8 cellular contexts compared by ENCODE assay signal in genomic region chr4:10107111-10108091, GRCh38. TPM values are rescaled to one million over a fixed set of nuclear protein-coding genes. Genes with fewer than 3 reads are reported as not detected.
DNase-seq lines count a peak whose midpoint lies in the region; ATAC-seq and TF ChIP-seq lines count a peak whose summit lies in the region.

No MANE protein-coding gene starts in this region.

- peaks cover 16% of the 10 kb centered on the region for H4K20me1 ChIP-seq in PC-3 (ENCODE audit: low read length)

- H3K4me1 ChIP-seq in PC-3 (ENCODE audit: insufficient read depth, low read length) = peaks cover 56% of the 10 kb centered on the region
- H3K4me1 ChIP-seq in duodenal mucosa (ENCODE audit: control insufficient read depth in 1 of 2, insufficient read depth in 2 of 2, low read length in 2 of 2) = peaks cover 75 to 83% of the 10 kb centered on the region in 2 donors

- peaks cover 96% of the 10 kb centered on the region for H3K79me2 ChIP-seq in PC-3 (ENCODE audit: low read length)

- H3K4me2 ChIP-seq in PC-3 (ENCODE audit: low read length) = peak overlapping the region; percentile 19

- intact Hi-C loops in PC-3 (cut with micrococcal nuclease) = no loop called here

- CTCF ChIA-PET in PC-3 (lab: Charles Lee) = no interaction called here

- DNase-seq in AG10803 (ENCODE audit: low read depth) = peak; percentile 29
- DNase-seq in PC-3 = peak; percentile 12
- no peak for DNase-seq in neural crest cell (ENCODE audit: low read depth, low spot score)
- no peak for DNase-seq in GM20000 (ENCODE audit: low spot score)
- DNase-seq in stimulated activated CD8-positive, alpha-beta memory T cell treated with anti-CD3 and anti-CD28 coated beads, Interleukin-4, amount 100 ng/mL, for 48 hours = no peak
- no peak for DNase-seq in HuH-7 (ENCODE audit: low spot score)

- H3K27ac ChIP-seq in PC-3 (ENCODE audit: low read length) (peak overlapping the region; percentile 82), duodenal mucosa (ENCODE audit: low read depth, low read length) (peak overlapping the region; percentile 30)

- TF ChIP-seq CTCF in AG10803 (conservative IDR thresholded peaks at IDR 0.05; ENCODE audit: low read length) (no peak), PC-3 (conservative IDR thresholded peaks at IDR 0.05; ENCODE audit: low read depth, low read length) (no peak), neural crest cell (conservative IDR thresholded peaks at IDR 0.05) (no peak), GM20000 (IDR thresholded peaks at IDR 0.05; ENCODE audit: extremely low read depth, missing control alignments) (no peak)

- peaks cover 4% of the 10 kb centered on the region for H3K36me3 Mint-ChIP-seq in neural crest cell (ENCODE audit: low read depth)

- no peak overlapping the region for H2AFZ ChIP-seq in PC-3 (ENCODE audit: low read length)

- H3K4me3 ChIP-seq in AG10803 (ENCODE audit: low read length) (no peak overlapping the region), PC-3 (ENCODE audit: low read length) (no peak overlapping the region), duodenal mucosa (ENCODE audit: low read depth in 1 of 2, low read length in 2 of 2) (no peak overlapping the region)

- no TSS peak for BruUV-seq in PC-3 (replicated peaks; lab: Mats Ljungman, UMichigan)

- no peak overlapping the region for H3K4me3 Mint-ChIP-seq in neural crest cell

- no peaks in the 10 kb centered on the region for H3K9me3 ChIP-seq in PC-3 (ENCODE audit: low read length)
- no peaks in the 10 kb centered on the region for H3K9me3 ChIP-seq in duodenal mucosa (ENCODE audit: control insufficient read depth in 1 of 2, low read length in 2 of 2)

- H3K27ac Mint-ChIP-seq in neural crest cell (ENCODE audit: unreplicated experiment) = peak overlapping the region; percentile 87

- H3K9me3 Mint-ChIP-seq in neural crest cell = no peaks in the 10 kb centered on the region

- ATAC-seq in PC-3 (peak; percentile 34), HG02885 (IDR thresholded peaks at IDR 0.05; ENCODE audit: poor library complexity, unreplicated experiment) (no peak)

- H3K27me3 ChIP-seq in PC-3 (ENCODE audit: low read length) (no peaks in the 10 kb centered on the region), duodenal mucosa (ENCODE audit: control insufficient read depth in 1 of 2, insufficient read depth in 2 of 2, low read length in 2 of 2) (no peaks in the 10 kb centered on the region)

- no peaks in the 10 kb centered on the region for H3K27me3 Mint-ChIP-seq in neural crest cell (ENCODE audit: low read depth)

- H3K9ac ChIP-seq in PC-3 (ENCODE audit: low read length) (peak overlapping the region; percentile 38; the same call in 1 of the 2 replicates), duodenal mucosa (ENCODE audit: low read depth in 1 of 2, low read length in 2 of 2) (no peak overlapping the region)

- no peaks in the 10 kb centered on the region for H3K9me2 ChIP-seq in PC-3 (replicated peaks; ENCODE audit: low read length)

- POLR2A ChIA-PET in PC-3 (lab: Charles Lee; ENCODE audit: unreplicated experiment) = interaction anchor here (0.6 to 1.1 kb wide), 2 partner anchors 9 to 491 kb away, joined by 4 to 6 read pairs; partner anchors contain the start of gene WDR1

- H3K36me3 ChIP-seq in PC-3 (ENCODE audit: low read depth, low read length) = peaks cover 10% of the 10 kb centered on the region
- peaks cover 39 to 71% of the 10 kb centered on the region in 2 donors for H3K36me3 ChIP-seq in duodenal mucosa (ENCODE audit: control insufficient read depth in 1 of 2, insufficient read depth in 2 of 2, low read length in 2 of 2)

- H3F3A ChIP-seq in PC-3 (ENCODE audit: low read length, unreplicated experiment) = no peaks in the 10 kb centered on the region

- peaks cover 58% of the 10 kb centered on the region for H3K4me1 Mint-ChIP-seq in neural crest cell

RNA-seq across cellular contexts. Expression of gene WDR1, which starts 9.2 kb away (rescaled TPM):
- total RNA-seq in PC-3 (2014; rRNA removed) = 148 and 150 TPM in 2 replicates
- total RNA-seq in neural crest cell = 154 and 155 TPM in 2 replicates

Comparison
In these comparisons a context has a peak if more than half of its experiments do, and no peak if none do; other contexts are left out.
1. DNase-seq: peak in AG10803 (single experiment) and PC-3 (single experiment); none in neural crest cell (single experiment), GM20000 (single experiment), stimulated activated CD8-positive, alpha-beta memory T cell treated with anti-CD3 and anti-CD28 coated beads, Interleukin-4, amount 100 ng/mL, for 48 hours (single experiment) and HuH-7 (single experiment).